In genomic region chr12:65742481-65742971, GRCh38 we compare ENCODE assay signal across 10 cellular contexts.
DNase-seq lines count a peak whose midpoint lies in the region; ATAC-seq and TF ChIP-seq lines count a peak whose summit lies in the region.
"Had no signal": no experiment of that assay in that cellular context is flagged by ENCODE, and none has a peak within 500 bp of the region (broad histone marks: within the 10 kb centered on the region; RNA-seq: fewer than 3 reads in every experiment).

No MANE protein-coding gene starts in this region.

- peak overlapping the region; percentile 66 for H3K4me3 Mint-ChIP-seq in CD8-positive, alpha-beta T cell
- H3K4me3 Mint-ChIP-seq in T-cell = peak overlapping the region; percentile 60 to 84 (median 67)

- H3K4me1 ChIP-seq in CD8-positive, alpha-beta T cell (ENCODE audit: insufficient read depth, low read length) = no peaks in the 10 kb centered on the region
- H3K4me1 ChIP-seq in ovary (ENCODE audit: insufficient read depth) = no peaks in the 10 kb centered on the region

- no peak for TF ChIP-seq EP300 in ovary (IDR thresholded peaks at IDR 0.05)

- no peak overlapping the region for H3K27ac Mint-ChIP-seq in CD8-positive, alpha-beta T cell
- no peak overlapping the region for H3K27ac Mint-ChIP-seq in T-cell

- no peaks in the 10 kb centered on the region for H3K9me3 ChIP-seq in CD8-positive, alpha-beta T cell (ENCODE audit: low read length)
- no peaks in the 10 kb centered on the region for H3K9me3 ChIP-seq in ovary

- H3K36me3 Mint-ChIP-seq in CD8-positive, alpha-beta T cell = no peaks in the 10 kb centered on the region
- no peaks in the 10 kb centered on the region for H3K36me3 Mint-ChIP-seq in T-cell

- H3K9me3 Mint-ChIP-seq in CD8-positive, alpha-beta T cell = no peaks in the 10 kb centered on the region
- H3K9me3 Mint-ChIP-seq in T-cell = no peaks in the 10 kb centered on the region

- H3K27me3 Mint-ChIP-seq in CD8-positive, alpha-beta T cell (ENCODE audit: low read depth) = peaks cover 28% of the 10 kb centered on the region
- peaks cover 16 to 21% of the 10 kb centered on the region in 2 donors for H3K27me3 Mint-ChIP-seq in T-cell

- ATAC-seq in CD8-positive, alpha-beta T cell = no peak
- ATAC-seq in T-cell (replicated peaks in 1 of 4) (no peak), HG02938 (IDR thresholded peaks at IDR 0.05; ENCODE audit: unreplicated experiment) (no peak)

- no peaks in the 10 kb centered on the region for H3K36me3 ChIP-seq in CD8-positive, alpha-beta T cell (ENCODE audit: insufficient read depth, low read length)
- H3K36me3 ChIP-seq in ovary = no peaks in the 10 kb centered on the region

- intact Hi-C loops in CD8-positive, alpha-beta T cell (cut with DNase I, micrococcal nuclease) = no loop called here
- intact Hi-C loops in ovary (cut with DNase I) = no loop called here

- peaks cover 14% of the 10 kb centered on the region for H3K4me1 Mint-ChIP-seq in CD8-positive, alpha-beta T cell (ENCODE audit: low read depth)
- H3K4me1 Mint-ChIP-seq in T-cell = peaks cover 9 to 18% (median 16%) of the 10 kb centered on the region in 3 donors

- no peak for DNase-seq in CD8-positive, alpha-beta T cell
- DNase-seq in T-cell = no peak
- peak; percentile 43 for DNase-seq in fibroblast of the aortic adventitia (ENCODE audit: low read depth)
- DNase-seq in ovary = peak in 2 of 5 donors; percentile 18 to 25
- DNase-seq in NCI-H2227 treated with DMSO at 0.1 percent for 48 hours (lab: John Stamatoyannopoulos, UW) = no peak
- DNase-seq in SHP77 (lab: John Stamatoyannopoulos, UW) = no peak
- no peak for DNase-seq in LoVo (ENCODE audit: low spot score)
- DNase-seq: central memory CD4-positive, alpha-beta T cell; NCI-H1105 had no signal

- H3K4me3 ChIP-seq in CD8-positive, alpha-beta T cell (ENCODE audit: low read depth, low read length) = no peak overlapping the region
- H3K4me3 ChIP-seq in fibroblast of the aortic adventitia (ENCODE audit: low read depth, low read length) = peak overlapping the region; percentile 87
- H3K4me3 ChIP-seq in ovary = peak overlapping the region; percentile 52

- H3K27ac ChIP-seq in CD8-positive, alpha-beta T cell (ENCODE audit: low read depth, low read length) = no peak overlapping the region
- H3K27ac ChIP-seq in ovary = peak overlapping the region in 1 of 2 donors; percentile 69

- TF ChIP-seq POLR2A in ovary (IDR thresholded peaks at IDR 0.05) = no peak

- CTCF ChIA-PET in CD8-positive, alpha-beta T cell (lab: Charles Lee) = no interaction called here
- CTCF ChIA-PET in T-cell (lab: Charles Lee) = no interaction called here

- H3K27me3 ChIP-seq in CD8-positive, alpha-beta T cell (ENCODE audit: insufficient read depth, low read length) = no peaks in the 10 kb centered on the region
- no peaks in the 10 kb centered on the region for H3K27me3 ChIP-seq in ovary

- POLR2A ChIA-PET in CD8-positive, alpha-beta T cell (lab: Charles Lee) = no interaction called here
- POLR2A ChIA-PET in T-cell (lab: Charles Lee) = interaction anchor here in 1 of 2 donors (0.5 kb wide), 1 partner anchor 17 kb away, joined by 3 read pairs; no protein-coding TSS in a partner anchor

- no peak for TF ChIP-seq CTCF in CD8-positive, alpha-beta T cell (IDR thresholded peaks at IDR 0.05)
- TF ChIP-seq CTCF in fibroblast of the aortic adventitia (IDR thresholded peaks at IDR 0.05; ENCODE audit: insufficient read depth, low read length) = no peak
- no peak for TF ChIP-seq CTCF in ovary (IDR thresholded peaks at IDR 0.05)

- 2 to 18% (median 4%) methylated on average over 19 to 36 of the region's 36 CpGs for WGBS in ovary, 3 donors
